8 cellular contexts compared by ENCODE assay signal in the genomic region with DNA sequence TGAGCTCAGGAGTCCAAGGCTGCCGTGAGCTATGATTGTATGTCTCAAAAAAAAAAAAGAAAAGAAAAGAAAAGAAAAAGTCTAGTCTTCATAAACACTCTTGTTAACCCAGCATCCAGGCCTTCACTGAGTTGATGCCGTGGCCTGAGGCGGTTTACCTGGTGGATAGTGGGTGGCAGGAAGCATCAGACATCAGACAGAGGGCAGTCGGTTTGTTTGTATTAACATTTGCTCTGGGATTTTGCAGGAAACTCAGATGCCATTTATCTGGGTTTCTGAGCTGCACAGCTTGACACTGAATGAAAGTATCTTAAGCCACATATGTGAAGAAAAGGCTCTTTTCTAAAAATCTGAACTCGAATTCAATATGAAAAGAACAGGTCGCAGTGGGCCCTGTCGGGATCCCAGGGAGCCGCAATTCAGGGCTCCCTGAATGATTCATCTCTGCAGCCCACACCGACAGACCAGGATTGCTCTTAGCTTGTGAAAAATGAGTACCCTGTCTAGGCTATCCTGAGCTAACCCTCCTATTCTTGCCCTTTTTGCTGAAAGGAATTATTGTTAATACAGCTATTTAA. TPM values are rescaled to one million over a fixed set of nuclear protein-coding genes. Genes with fewer than 3 reads are reported as not detected.
A peak's percentile ranks its signal among the peaks of the same experiment; 100 is the strongest.
DNase-seq lines count a peak whose midpoint lies in the region; ATAC-seq and TF ChIP-seq lines count a peak whose summit lies in the region.

No MANE protein-coding gene starts in this region.

- intact Hi-C loops in activated B cell treated with CpG ODN at 0.5 μM for 24 hours (cut with micrococcal nuclease) = no loop called here

- H3K9me3 ChIP-seq in iPS DF 6.9 (ENCODE audit: control insufficient read depth, insufficient read depth, low read length) (no peaks in the 10 kb centered on the region), stomach smooth muscle (ENCODE audit: control insufficient read depth in 2 of 2, low read length in 2 of 2) (no peaks in the 10 kb centered on the region), gastroesophageal sphincter (no peaks in the 10 kb centered on the region)

- H3K27ac Mint-ChIP-seq in activated CD4-positive, alpha-beta T cell treated with anti-CD3 and anti-CD28 coated beads, Interleukin-2, amount 10 ng/mL, durations not matched to agents 7 days and 5 days = no peak overlapping the region
- H3K27ac Mint-ChIP-seq in activated B cell treated with CpG ODN at 0.5 μM for 24 hours = no peak overlapping the region

- CTCF ChIA-PET in activated CD4-positive, alpha-beta T cell treated with anti-CD3 and anti-CD28 coated beads, Interleukin-2, amount 10 ng/mL, durations not matched to agents 7 days and 5 days (lab: Charles Lee) = interaction anchor here (0.5 to 1.7 kb wide), 5 partner anchors 11 to 656 kb away, joined by 3 to 6 read pairs (median 4); no protein-coding TSS in a partner anchor
- CTCF ChIA-PET in activated B cell treated with CpG ODN at 0.5 μM for 24 hours (lab: Charles Lee) = no interaction called here

- no peak for DNase-seq in activated CD4-positive, alpha-beta T cell treated with anti-CD3 and anti-CD28 coated beads, Interleukin-2, amount 10 ng/mL, durations not matched to agents 7 days and 5 days
- no peak for DNase-seq in activated CD4-positive, alpha-beta T cell treated with anti-CD3 and anti-CD28 coated beads, Interleukin-2, amount 50 U/mL, for 4 hours
- DNase-seq in activated B cell treated with CpG ODN at 0.5 μM for 24 hours = no peak
- no peak for DNase-seq in iPS DF 6.9 (ENCODE audit: low read depth, low spot score)
- no peak for DNase-seq in NCI-H1436 (lab: John Stamatoyannopoulos, UW)

- H3K4me3 ChIP-seq in iPS DF 6.9 (ENCODE audit: low read length) (peak overlapping the region; percentile 68; the same call in 1 of the 2 replicates), stomach smooth muscle (ENCODE audit: low read length in 2 of 2) (peak overlapping the region; percentile 36 to 69), gastroesophageal sphincter (peak overlapping the region in 1 of 2 donors; percentile 77)

- no peak for TF ChIP-seq CTCF in activated B cell treated with CpG ODN at 0.5 μM for 24 hours (IDR thresholded peaks at IDR 0.05)
- TF ChIP-seq CTCF in gastroesophageal sphincter (IDR thresholded peaks at IDR 0.05) = no peak

- peaks cover 6% of the 10 kb centered on the region; the same call in 1 of the 2 replicates for H3K4me1 ChIP-seq in iPS DF 6.9 (ENCODE audit: control insufficient read depth, insufficient read depth, low read length)
- H3K4me1 ChIP-seq in stomach smooth muscle (ENCODE audit: control insufficient read depth, insufficient read depth, low read length) = peaks cover 25% of the 10 kb centered on the region
- peaks cover 0 to 53% (median 13%) of the 10 kb centered on the region in 3 donors for H3K4me1 ChIP-seq in gastroesophageal sphincter

- peak overlapping the region; percentile 56 for H3K4me3 Mint-ChIP-seq in activated CD4-positive, alpha-beta T cell treated with anti-CD3 and anti-CD28 coated beads, Interleukin-2, amount 10 ng/mL, durations not matched to agents 7 days and 5 days
- H3K4me3 Mint-ChIP-seq in activated B cell treated with CpG ODN at 0.5 μM for 24 hours = peak overlapping the region; percentile 68

- no peak overlapping the region for H3K9ac ChIP-seq in stomach smooth muscle (ENCODE audit: low read length in 2 of 2)

- ATAC-seq in activated B cell treated with CpG ODN at 0.5 μM for 24 hours (ENCODE audit: low read depth) (no peak), gastroesophageal sphincter (no peak), GM19023 (IDR thresholded peaks at IDR 0.05; ENCODE audit: unreplicated experiment) (no peak)

- no peak overlapping the region for H3K27ac ChIP-seq in iPS DF 6.9 (ENCODE audit: low read length)
- no peak overlapping the region for H3K27ac ChIP-seq in stomach smooth muscle (ENCODE audit: low read length)
- peak overlapping the region in 2 of 4 donors; percentile 42 to 67 for H3K27ac ChIP-seq in gastroesophageal sphincter

- no peaks in the 10 kb centered on the region; the same call in 1 of the 2 replicates for H3K36me3 ChIP-seq in iPS DF 6.9 (ENCODE audit: control insufficient read depth, insufficient read depth, low read length)
- H3K36me3 ChIP-seq in stomach smooth muscle (ENCODE audit: control insufficient read depth in 2 of 2, insufficient read depth in 2 of 2, low read length in 2 of 2) = no peaks in the 10 kb centered on the region
- H3K36me3 ChIP-seq in gastroesophageal sphincter = no peaks in the 10 kb centered on the region

- H3K27me3 ChIP-seq in iPS DF 6.9 (ENCODE audit: control insufficient read depth, insufficient read depth, low read length) = no peaks in the 10 kb centered on the region
- no peaks in the 10 kb centered on the region for H3K27me3 ChIP-seq in stomach smooth muscle (ENCODE audit: control insufficient read depth in 1 of 2, insufficient read depth in 2 of 2, low read length in 2 of 2)
- no peaks in the 10 kb centered on the region for H3K27me3 ChIP-seq in gastroesophageal sphincter

- no CpG with 5 or more reads among the region's 9 CpGs for WGBS in iPS DF 6.9 (ENCODE audit: insufficient coverage, insufficient read length)
- 68 to 84% methylated on average over 8 to 9 of the region's 9 CpGs for WGBS in gastroesophageal sphincter (ENCODE audit: low coverage in 1 of 2), 2 donors

- H3K4me1 Mint-ChIP-seq in activated CD4-positive, alpha-beta T cell treated with anti-CD3 and anti-CD28 coated beads, Interleukin-2, amount 10 ng/mL, durations not matched to agents 7 days and 5 days = peaks cover 19% of the 10 kb centered on the region
- H3K4me1 Mint-ChIP-seq in activated B cell treated with CpG ODN at 0.5 μM for 24 hours = peaks cover 30% of the 10 kb centered on the region

- no peak for TF ChIP-seq POLR2A in gastroesophageal sphincter (IDR thresholded peaks at IDR 0.05)

- POLR2A ChIA-PET in activated CD4-positive, alpha-beta T cell treated with anti-CD3 and anti-CD28 coated beads, Interleukin-2, amount 10 ng/mL, durations not matched to agents 7 days and 5 days (lab: Charles Lee) = no interaction called here
- POLR2A ChIA-PET in activated B cell treated with CpG ODN at 0.5 μM for 24 hours (lab: Charles Lee) = no interaction called here

- peaks cover 4% of the 10 kb centered on the region for H3K36me3 Mint-ChIP-seq in activated CD4-positive, alpha-beta T cell treated with anti-CD3 and anti-CD28 coated beads, Interleukin-2, amount 10 ng/mL, durations not matched to agents 7 days and 5 days (ENCODE audit: low read depth)
- peaks cover 5% of the 10 kb centered on the region for H3K36me3 Mint-ChIP-seq in activated B cell treated with CpG ODN at 0.5 μM for 24 hours (ENCODE audit: low read depth)

- TF ChIP-seq EP300 in gastroesophageal sphincter (IDR thresholded peaks at IDR 0.05) = no peak

- peaks cover 26% of the 10 kb centered on the region for H3K27me3 Mint-ChIP-seq in activated CD4-positive, alpha-beta T cell treated with anti-CD3 and anti-CD28 coated beads, Interleukin-2, amount 10 ng/mL, durations not matched to agents 7 days and 5 days
- H3K27me3 Mint-ChIP-seq in activated B cell treated with CpG ODN at 0.5 μM for 24 hours = peaks cover 10% of the 10 kb centered on the region

- peaks cover 4% of the 10 kb centered on the region for H3K9me3 Mint-ChIP-seq in activated CD4-positive, alpha-beta T cell treated with anti-CD3 and anti-CD28 coated beads, Interleukin-2, amount 10 ng/mL, durations not matched to agents 7 days and 5 days
- no peaks in the 10 kb centered on the region for H3K9me3 Mint-ChIP-seq in activated B cell treated with CpG ODN at 0.5 μM for 24 hours

RNA-seq across cellular contexts. Expression of a gene that starts 1.1 kb away (rescaled TPM):
- total RNA-seq in activated CD4-positive, alpha-beta T cell treated with anti-CD3 and anti-CD28 coated beads, Interleukin-2, amount 10 ng/mL, durations not matched to agents 7 days and 5 days = under 1 TPM; 0.07 to 0.15 TPM
- total RNA-seq in activated B cell treated with CpG ODN at 0.5 μM for 24 hours = 0.32 and 0.47 TPM in 2 replicates
- total RNA-seq in gastroesophageal sphincter = 1 to 10 TPM; 1.1 to 4.1 (median 3.5) TPM

RNA-seq across cellular contexts. Expression of a gene that starts 56.8 kb away (rescaled TPM):
- not detected for total RNA-seq in activated CD4-positive, alpha-beta T cell treated with anti-CD3 and anti-CD28 coated beads, Interleukin-2, amount 10 ng/mL, durations not matched to agents 7 days and 5 days
- not detected in 2 replicates for total RNA-seq in activated B cell treated with CpG ODN at 0.5 μM for 24 hours
- not detected for total RNA-seq in gastroesophageal sphincter
